Comparison of ENCODE assay signal across 1 cellular context in the genomic region with DNA sequence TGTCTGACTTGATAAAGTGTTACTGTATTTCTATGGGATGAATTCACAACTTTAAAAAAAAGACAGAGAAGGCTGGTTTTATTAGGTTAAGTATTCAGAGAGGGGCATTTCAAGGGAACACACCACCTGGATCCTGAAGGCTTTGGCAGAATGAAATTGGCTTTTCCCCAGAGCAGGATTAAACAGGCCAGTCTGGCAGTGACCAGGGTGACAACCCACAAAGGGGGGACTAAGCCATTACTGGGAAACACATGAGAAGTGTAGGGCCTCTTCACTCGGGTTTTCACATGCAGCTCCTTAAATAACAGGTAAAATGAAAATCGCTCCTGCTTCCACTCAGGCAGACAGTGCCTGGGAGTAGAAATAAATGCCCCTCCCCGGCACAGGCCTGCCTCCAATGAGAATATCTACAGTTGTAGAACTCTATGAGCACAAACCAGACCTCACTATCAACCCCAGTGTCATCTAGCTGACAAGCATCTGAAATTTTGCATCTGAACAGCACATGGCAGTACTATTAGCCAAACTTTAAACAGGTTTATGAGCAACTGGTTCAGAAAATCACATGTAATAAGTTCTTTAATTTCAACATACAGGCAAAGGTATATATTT.
TF ChIP-seq lines count a peak whose summit lies in the region.

No MANE protein-coding gene starts in this region.

TF ChIP-seq in WTC11, 78 proteins besides CTCF, POLR2A, EP300 and RAD21 (continued from another document):
- TF ChIP-seq, protein P1, sequence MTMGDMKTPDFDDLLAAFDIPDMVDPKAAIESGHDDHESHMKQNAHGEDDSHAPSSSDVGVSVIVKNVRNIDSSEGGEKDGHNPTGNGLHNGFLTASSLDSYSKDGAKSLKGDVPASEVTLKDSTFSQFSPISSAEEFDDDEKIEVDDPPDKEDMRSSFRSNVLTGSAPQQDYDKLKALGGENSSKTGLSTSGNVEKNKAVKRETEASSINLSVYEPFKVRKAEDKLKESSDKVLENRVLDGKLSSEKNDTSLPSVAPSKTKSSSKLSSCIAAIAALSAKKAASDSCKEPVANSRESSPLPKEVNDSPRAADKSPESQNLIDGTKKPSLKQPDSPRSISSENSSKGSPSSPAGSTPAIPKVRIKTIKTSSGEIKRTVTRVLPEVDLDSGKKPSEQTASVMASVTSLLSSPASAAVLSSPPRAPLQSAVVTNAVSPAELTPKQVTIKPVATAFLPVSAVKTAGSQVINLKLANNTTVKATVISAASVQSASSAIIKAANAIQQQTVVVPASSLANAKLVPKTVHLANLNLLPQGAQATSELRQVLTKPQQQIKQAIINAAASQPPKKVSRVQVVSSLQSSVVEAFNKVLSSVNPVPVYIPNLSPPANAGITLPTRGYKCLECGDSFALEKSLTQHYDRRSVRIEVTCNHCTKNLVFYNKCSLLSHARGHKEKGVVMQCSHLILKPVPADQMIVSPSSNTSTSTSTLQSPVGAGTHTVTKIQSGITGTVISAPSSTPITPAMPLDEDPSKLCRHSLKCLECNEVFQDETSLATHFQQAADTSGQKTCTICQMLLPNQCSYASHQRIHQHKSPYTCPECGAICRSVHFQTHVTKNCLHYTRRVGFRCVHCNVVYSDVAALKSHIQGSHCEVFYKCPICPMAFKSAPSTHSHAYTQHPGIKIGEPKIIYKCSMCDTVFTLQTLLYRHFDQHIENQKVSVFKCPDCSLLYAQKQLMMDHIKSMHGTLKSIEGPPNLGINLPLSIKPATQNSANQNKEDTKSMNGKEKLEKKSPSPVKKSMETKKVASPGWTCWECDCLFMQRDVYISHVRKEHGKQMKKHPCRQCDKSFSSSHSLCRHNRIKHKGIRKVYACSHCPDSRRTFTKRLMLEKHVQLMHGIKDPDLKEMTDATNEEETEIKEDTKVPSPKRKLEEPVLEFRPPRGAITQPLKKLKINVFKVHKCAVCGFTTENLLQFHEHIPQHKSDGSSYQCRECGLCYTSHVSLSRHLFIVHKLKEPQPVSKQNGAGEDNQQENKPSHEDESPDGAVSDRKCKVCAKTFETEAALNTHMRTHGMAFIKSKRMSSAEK (CRISPR knock-in tag; IDR thresholded peaks at IDR 0.05; ENCODE audit: borderline replicate concordance): no peak
- TF ChIP-seq, protein P2, sequence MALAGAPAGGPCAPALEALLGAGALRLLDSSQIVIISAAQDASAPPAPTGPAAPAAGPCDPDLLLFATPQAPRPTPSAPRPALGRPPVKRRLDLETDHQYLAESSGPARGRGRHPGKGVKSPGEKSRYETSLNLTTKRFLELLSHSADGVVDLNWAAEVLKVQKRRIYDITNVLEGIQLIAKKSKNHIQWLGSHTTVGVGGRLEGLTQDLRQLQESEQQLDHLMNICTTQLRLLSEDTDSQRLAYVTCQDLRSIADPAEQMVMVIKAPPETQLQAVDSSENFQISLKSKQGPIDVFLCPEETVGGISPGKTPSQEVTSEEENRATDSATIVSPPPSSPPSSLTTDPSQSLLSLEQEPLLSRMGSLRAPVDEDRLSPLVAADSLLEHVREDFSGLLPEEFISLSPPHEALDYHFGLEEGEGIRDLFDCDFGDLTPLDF (CRISPR knock-in tag; IDR thresholded peaks at IDR 0.05): no peak
